1 cellular context compared by ENCODE assay signal in the genomic region with DNA sequence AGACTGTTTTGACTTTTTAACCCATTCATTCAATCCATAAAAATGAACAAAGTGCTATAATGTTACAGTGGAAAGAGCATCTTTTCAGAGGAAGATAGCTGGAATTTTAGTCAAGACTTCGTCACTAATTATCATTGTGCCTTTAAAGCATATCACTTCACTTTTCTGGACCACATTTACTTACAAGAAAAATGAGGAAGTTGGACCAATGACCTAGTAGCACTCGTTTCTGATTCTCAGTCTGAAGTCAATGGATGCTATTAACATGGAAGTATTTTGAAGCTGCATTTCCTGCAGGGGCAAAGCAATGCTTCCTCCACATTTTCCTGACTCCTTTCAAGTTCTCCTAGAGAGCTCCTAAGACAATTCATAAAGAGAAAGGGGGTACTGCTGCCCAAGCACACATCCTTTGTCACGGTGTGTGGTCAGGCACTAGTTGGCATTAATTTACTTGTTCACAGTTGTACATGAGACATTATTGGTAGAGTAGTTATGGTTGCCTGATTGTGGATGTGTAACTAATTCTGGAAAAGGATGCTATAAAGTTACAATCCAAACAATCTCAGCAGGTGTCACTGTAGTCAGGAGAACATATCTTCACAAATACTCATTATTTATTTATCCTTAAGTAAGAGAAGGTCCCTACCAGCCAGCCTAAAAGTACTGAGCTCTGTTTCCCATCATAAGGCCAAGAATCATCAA.
TF ChIP-seq lines count a peak whose summit lies in the region.

No MANE protein-coding gene starts in this region.

TF ChIP-seq in HepG2, 621 proteins besides CTCF, POLR2A, EP300 and RAD21 (continued from another document):
- TF ChIP-seq, protein P1, sequence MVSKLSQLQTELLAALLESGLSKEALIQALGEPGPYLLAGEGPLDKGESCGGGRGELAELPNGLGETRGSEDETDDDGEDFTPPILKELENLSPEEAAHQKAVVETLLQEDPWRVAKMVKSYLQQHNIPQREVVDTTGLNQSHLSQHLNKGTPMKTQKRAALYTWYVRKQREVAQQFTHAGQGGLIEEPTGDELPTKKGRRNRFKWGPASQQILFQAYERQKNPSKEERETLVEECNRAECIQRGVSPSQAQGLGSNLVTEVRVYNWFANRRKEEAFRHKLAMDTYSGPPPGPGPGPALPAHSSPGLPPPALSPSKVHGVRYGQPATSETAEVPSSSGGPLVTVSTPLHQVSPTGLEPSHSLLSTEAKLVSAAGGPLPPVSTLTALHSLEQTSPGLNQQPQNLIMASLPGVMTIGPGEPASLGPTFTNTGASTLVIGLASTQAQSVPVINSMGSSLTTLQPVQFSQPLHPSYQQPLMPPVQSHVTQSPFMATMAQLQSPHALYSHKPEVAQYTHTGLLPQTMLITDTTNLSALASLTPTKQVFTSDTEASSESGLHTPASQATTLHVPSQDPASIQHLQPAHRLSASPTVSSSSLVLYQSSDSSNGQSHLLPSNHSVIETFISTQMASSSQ (IDR thresholded peaks at IDR 0.05; ENCODE audit: low read depth), result no peak
- TF ChIP-seq, protein P1 (CRISPR knock-in tag; IDR thresholded peaks at IDR 0.05; ENCODE audit: borderline replicate concordance), result no peak
- no peak for TF ChIP-seq GATAD2A (CRISPR knock-in tag; IDR thresholded peaks at IDR 0.05)
- no peak for TF ChIP-seq ZNF598 (CRISPR knock-in tag; IDR thresholded peaks at IDR 0.05; ENCODE audit: borderline replicate concordance)
